9 cellular contexts compared by ENCODE assay signal in genomic region chr21:42040411-42041180, GRCh38. TPM values are rescaled to one million over a fixed set of nuclear protein-coding genes. Genes with fewer than 3 reads are reported as not detected.
DNase-seq lines count a peak whose midpoint lies in the region; FAIRE-seq and TF ChIP-seq lines count a peak whose summit lies in the region.
"Had no signal": no experiment of that assay in that cellular context is flagged by ENCODE, and none has a peak within 500 bp of the region (broad histone marks: within the 10 kb centered on the region; RNA-seq: fewer than 3 reads in every experiment).

No MANE protein-coding gene starts in this region.

- H3K27ac ChIP-seq in AG04450 (ENCODE audit: low read depth, low read length) (peak overlapping the region; percentile 100), Karpas-422 (ENCODE audit: low read length) (no peak overlapping the region)

- POLR2A ChIA-PET in AG04450 (lab: Yijun Ruan, JAX): interaction anchor here (0.6 to 1.5 kb wide), 11 partner anchors 10 to 425 kb away, joined by 3 to 7 read pairs (median 4); partner anchors contain the start of gene ZBTB21

- H3K4me1 ChIP-seq in mucosa of stomach (ENCODE audit: control insufficient read depth, insufficient read depth, low read length) (peaks cover 36% of the 10 kb centered on the region), Karpas-422 (ENCODE audit: low read length) (no peaks in the 10 kb centered on the region)

- no peaks in the 10 kb centered on the region for H3K79me2 ChIP-seq in Karpas-422 (ENCODE audit: low read length)

- H3K9me2 ChIP-seq in Karpas-422 (replicated peaks; ENCODE audit: insufficient read depth, low read length): no peaks in the 10 kb centered on the region

- no peak overlapping the region for H2AFZ ChIP-seq in Karpas-422 (ENCODE audit: low read length)

- H3K4me3 ChIP-seq in AG04450 (ENCODE audit: low read depth, low read length) (peak overlapping the region; percentile 49), mucosa of stomach (ENCODE audit: low read length) (no peak overlapping the region), Karpas-422 (ENCODE audit: low read length) (no peak overlapping the region)

- H3K9me3 ChIP-seq in AG04450 (ENCODE audit: control insufficient read depth, insufficient read depth, low read length) (peaks cover 9% of the 10 kb centered on the region), mucosa of stomach (ENCODE audit: control insufficient read depth, low read length) (no peaks in the 10 kb centered on the region), Karpas-422 (ENCODE audit: low read length) (no peaks in the 10 kb centered on the region)

- CTCF ChIA-PET in AG04450 (lab: Charles Lee): no interaction called here

- peak overlapping the region; percentile 28 for H3K9ac ChIP-seq in mucosa of stomach (ENCODE audit: low read length)
- no peak overlapping the region for H3K9ac ChIP-seq in Karpas-422 (ENCODE audit: low read length)

- no peak overlapping the region for H3K4me2 ChIP-seq in Karpas-422 (ENCODE audit: low read depth, low read length, poor library complexity, severe bottlenecking)

- no peak for TF ChIP-seq CTCF in AG04450 (IDR thresholded peaks at IDR 0.05; ENCODE audit: low read depth, low read length)

- H4K20me1 ChIP-seq in Karpas-422 (ENCODE audit: insufficient read depth, low read depth, low read length): 0 out of 2 replicates have a peak, but pooled peaks cover 5% of the 10 kb centered on the region

- H3K36me3 ChIP-seq in mucosa of stomach (ENCODE audit: control insufficient read depth, insufficient read depth, low read length) (no peaks in the 10 kb centered on the region), Karpas-422 (ENCODE audit: insufficient read depth, low read length) (no peaks in the 10 kb centered on the region)

- DNase-seq in AG04450 (ENCODE audit: low read depth, low spot score) (peak; percentile 100), MV-4-11 (lab: John Stamatoyannopoulos, UW) (peak; percentile 12), dermis blood vessel endothelial cell (peak; percentile 47), Karpas-422 (no peak), NCI-H526 treated with DMSO at 0.1 percent for 48 hours (lab: John Stamatoyannopoulos, UW) (no peak), DMS 273 (lab: John Stamatoyannopoulos, UW; ENCODE audit: unreplicated experiment) (no peak), GM19239 (ENCODE audit: insufficient read length, low spot score) (no peak)
- DNase-seq: NCI-H2029 treated with DMSO at 0.1 percent for 48 hours had no signal

- H3K27me3 ChIP-seq in AG04450 (ENCODE audit: control insufficient read depth, insufficient read depth, low read length) (no peaks in the 10 kb centered on the region), mucosa of stomach (ENCODE audit: control insufficient read depth, insufficient read depth, low read length) (no peaks in the 10 kb centered on the region), Karpas-422 (ENCODE audit: low read length) (no peaks in the 10 kb centered on the region)

- FAIRE-seq in GM19239 (lab: Jason Lieb, UNC): no peak

RNA-seq across cellular contexts. Expression of gene ZBTB21, which starts 30.4 kb away (rescaled TPM):
- polyA plus RNA-seq in AG04450 (2011; rRNA removed): 13.4 and 14.0 TPM in 2 replicates
- polyA minus RNA-seq in AG04450 (2011; rRNA and poly(A)+ RNA removed): 26.4 and 36.3 TPM in 2 replicates
- total RNA-seq in dermis blood vessel endothelial cell: 5.3 and 6.1 TPM in 2 replicates
- total RNA-seq in Karpas-422 (2014; rRNA removed; shearing (Covaris generic); ENCODE audit: low replicate concordance): 1.2 and 2.8 TPM in 2 replicates

RNA-seq across cellular contexts. Expression of gene UMODL1, which starts 30.5 kb away (rescaled TPM):
- polyA plus RNA-seq in AG04450 (2011; rRNA removed): 0.01 and 0.09 TPM in 2 replicates
- 0.05 TPM in 1 of 2 replicates, not detected in the other for polyA minus RNA-seq in AG04450 (2011; rRNA and poly(A)+ RNA removed)
- not detected in 2 replicates for total RNA-seq in dermis blood vessel endothelial cell
- 2.3 and 2.5 TPM in 2 replicates for total RNA-seq in Karpas-422 (2014; rRNA removed; shearing (Covaris generic); ENCODE audit: low replicate concordance)

Comparison
In these comparisons a context has a peak if more than half of its experiments do, and no peak if none do; other contexts are left out.
1. DNase-seq: peak in AG04450 (single experiment), MV-4-11 (single experiment) and dermis blood vessel endothelial cell (single experiment); none in Karpas-422 (single experiment), NCI-H526 treated with DMSO at 0.1 percent for 48 hours (single experiment), DMS 273 (single experiment) and GM19239 (single experiment).